ENCODE assay signal across 1 cellular context in genomic region chr11:25876456-25876965, GRCh38.
A peak's percentile ranks its signal among the peaks of the same experiment; 100 is the strongest.
TF ChIP-seq lines count a peak whose summit lies in the region.

No MANE protein-coding gene starts in this region.

TF ChIP-seq in H1, 55 proteins besides CTCF, POLR2A, EP300 and RAD21:
- no peak for TF ChIP-seq CHD7 (IDR thresholded peaks at IDR 0.05; ENCODE audit: insufficient replicate concordance, low read length)
- TF ChIP-seq POU5F1 (IDR thresholded peaks at IDR 0.05; ENCODE audit: low read depth, low read length): 0 out of 2 replicates have a peak, but pooled peaks have one; percentile 45
